8 cellular contexts compared by ENCODE assay signal in the genomic region with DNA sequence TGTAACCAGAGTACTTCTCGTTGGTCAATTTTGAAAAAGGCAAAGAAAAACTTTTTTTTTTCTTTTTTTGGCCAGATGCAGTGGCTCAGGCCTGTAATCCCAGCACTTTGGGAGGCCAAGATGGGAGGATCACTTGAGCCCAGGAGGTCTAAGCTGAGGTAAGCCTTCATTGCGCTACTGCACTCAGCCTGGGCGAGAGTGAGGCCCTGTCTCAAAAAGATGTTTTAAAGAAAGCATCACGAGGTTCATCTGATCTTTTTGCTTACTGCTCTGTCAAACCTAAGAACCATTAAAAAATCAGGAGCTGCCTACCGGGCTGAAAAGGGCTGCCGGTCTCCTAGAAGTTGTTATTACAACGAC. TPM values are rescaled to one million over a fixed set of nuclear protein-coding genes. Genes with fewer than 3 reads are reported as not detected.
DNase-seq lines count a peak whose midpoint lies in the region; TF ChIP-seq lines count a peak whose summit lies in the region.

No MANE protein-coding gene starts in this region.

- H3K9me3 ChIP-seq in NT2/D1 (ENCODE audit: insufficient read depth, low read length) (no peaks in the 10 kb centered on the region), trophoblast cell (ENCODE audit: insufficient read depth, low read depth, low read length) (no peaks in the 10 kb centered on the region)

- H3K36me3 ChIP-seq in NT2/D1 (ENCODE audit: insufficient read depth, insufficient read length, low read length), result peaks cover 37% of the 10 kb centered on the region
- H3K36me3 ChIP-seq in trophoblast cell (ENCODE audit: control insufficient read depth in 1 of 2, insufficient read depth in 2 of 2, low read length in 2 of 2), result peaks cover 0 to 2% of the 10 kb centered on the region in 2 experiments

- no CpG with 5 or more reads among the region's 7 CpGs for WGBS in trophoblast cell (ENCODE audit: extremely low coverage, insufficient coverage, insufficient read length)

- H2AFZ ChIP-seq in trophoblast cell (ENCODE audit: insufficient read depth, low read length, poor library complexity), result no peak overlapping the region

- DNase-seq in NCI-H146 treated with DMSO at 0.1 percent for 48 hours (lab: John Stamatoyannopoulos, UW; ENCODE audit: unreplicated experiment) (peak; percentile 36), NCI-H146 (lab: John Stamatoyannopoulos, UW) (no peak), NT2/D1 (ENCODE audit: low read depth, low spot score) (no peak), epithelial cell of esophagus (ENCODE audit: low read depth) (no peak), trophoblast cell (no peak), NCI-H345 treated with DMSO at 0.1 percent for 48 hours (lab: John Stamatoyannopoulos, UW; ENCODE audit: unreplicated experiment) (no peak), GM13976 (ENCODE audit: low spot score) (no peak)
- DNase-seq in effector CD8-positive, alpha-beta T cell (lab: John Stamatoyannopoulos, UW), result no peak

- H3K4me1 ChIP-seq in NT2/D1 (ENCODE audit: insufficient read depth, insufficient read length) (no peaks in the 10 kb centered on the region), trophoblast cell (ENCODE audit: control insufficient read depth in 1 of 2, insufficient read depth in 2 of 2, low read length in 2 of 2) (no peaks in the 10 kb centered on the region)

- no peak overlapping the region for H4K12ac ChIP-seq in trophoblast cell (ENCODE audit: low read depth, low read length)

- H3K79me1 ChIP-seq in trophoblast cell (ENCODE audit: low read length), result peaks cover 7% of the 10 kb centered on the region

- H3K4me3 ChIP-seq in NT2/D1 (ENCODE audit: insufficient read length, low read depth) (peak overlapping the region; percentile 66), epithelial cell of esophagus (ENCODE audit: low read length) (peak overlapping the region; percentile 89), trophoblast cell (ENCODE audit: low read depth, low read length) (peak overlapping the region; percentile 91)

- H3K9ac ChIP-seq in NT2/D1 (ENCODE audit: insufficient read length, low read depth) (peak overlapping the region; percentile 90), trophoblast cell (ENCODE audit: low read length) (peak overlapping the region; percentile 78)

- H3K18ac ChIP-seq in trophoblast cell (ENCODE audit: low read length), result no peak overlapping the region

- H3K4ac ChIP-seq in trophoblast cell (ENCODE audit: low read depth, low read length), result peak overlapping the region; percentile 17

- no peaks in the 10 kb centered on the region for H3K27me3 ChIP-seq in NT2/D1 (ENCODE audit: insufficient read depth, insufficient read length)
- H3K27me3 ChIP-seq in trophoblast cell (ENCODE audit: insufficient read depth, low read length), result no peaks in the 10 kb centered on the region

- no peak overlapping the region for H3K27ac ChIP-seq in trophoblast cell (ENCODE audit: low read depth, low read length)

- H3K4me2 ChIP-seq in trophoblast cell (ENCODE audit: low read length), result peak overlapping the region; percentile 62

- peak overlapping the region; percentile 63 for H4K8ac ChIP-seq in trophoblast cell (ENCODE audit: low read depth, low read length)

- no peaks in the 10 kb centered on the region for H3K79me2 ChIP-seq in trophoblast cell (ENCODE audit: control insufficient read depth, insufficient read depth, low read length, poor library complexity)

- H2BK120ac ChIP-seq in trophoblast cell (ENCODE audit: insufficient read depth, low read length, poor library complexity), result no peak overlapping the region

- no peak overlapping the region for H4K91ac ChIP-seq in trophoblast cell (ENCODE audit: low read depth, low read length)

- no peak overlapping the region for H3K23ac ChIP-seq in trophoblast cell (ENCODE audit: low read length)

- no peak overlapping the region for H2BK12ac ChIP-seq in trophoblast cell (ENCODE audit: low read length)

- no peak overlapping the region for H2AK5ac ChIP-seq in trophoblast cell (ENCODE audit: low read length)

- in situ Hi-C loops in GM13976 (cut with MboI; ENCODE audit: low sequenced_read_pairs, unreplicated experiment), result no loop called here

- TF ChIP-seq CTCF in epithelial cell of esophagus (IDR thresholded peaks at IDR 0.05; ENCODE audit: insufficient read depth, low read depth, low read length, missing control alignments), result no peak
- no peak for TF ChIP-seq CTCF in GM13976 (IDR thresholded peaks at IDR 0.05; ENCODE audit: borderline replicate concordance, control extremely low read depth, extremely low read depth, insufficient read depth, missing control alignments)

- no peak overlapping the region for H2BK5ac ChIP-seq in trophoblast cell (ENCODE audit: low read depth, low read length, poor library complexity)

- no peak overlapping the region for H3K14ac ChIP-seq in trophoblast cell (ENCODE audit: low read length)

RNA-seq across cellular contexts. Expression of a gene that starts 0.6 kb away (rescaled TPM):
- 27.2 and 28.3 TPM in 2 replicates for polyA plus RNA-seq in trophoblast cell (2013)
